Comparison of ENCODE assay signal across 1 cellular context in genomic region chr16:84196727-84197486, GRCh38.
TF ChIP-seq lines count a peak whose summit lies in the region.

No MANE protein-coding gene starts in this region.

TF ChIP-seq in K562, 482 proteins besides CTCF, POLR2A, EP300 and RAD21:
- no peak for TF ChIP-seq THAP12 (CRISPR knock-in tag; IDR thresholded peaks at IDR 0.05)
- 0 out of 2 replicates have a peak, but pooled peaks have one; percentile 12 for TF ChIP-seq TFAP4 (CRISPR knock-in tag; IDR thresholded peaks at IDR 0.05; ENCODE audit: borderline replicate concordance)
- no peak for TF ChIP-seq CREM (IDR thresholded peaks at IDR 0.05; ENCODE audit: low read depth)
- no peak for TF ChIP-seq ELF2 (CRISPR knock-in tag; IDR thresholded peaks at IDR 0.05)
